ENCODE assay signal across 8 cellular contexts in genomic region chr11:2992234-2992999, GRCh38. TPM values are rescaled to one million over a fixed set of nuclear protein-coding genes. Genes with fewer than 3 reads are reported as not detected.
A peak's percentile ranks its signal among the peaks of the same experiment; 100 is the strongest.
DNase-seq lines count a peak whose midpoint lies in the region; FAIRE-seq and TF ChIP-seq lines count a peak whose summit lies in the region.

Gene NAP1L4, minus strand, starts transcription at chr11:2992329. Its CDS starts 13,109 bp downstream, at chr11:2979220.

- H3K36me3 ChIP-seq in neutrophil: no peaks in the 10 kb centered on the region

- in situ Hi-C loops in SK-MEL-5 (cut with HindIII; ENCODE audit: low pct_unique_long_range_greater_than_20kb, low sequenced_read_pairs): no loop called here

- peak within 1 kb of the TSS; percentile 96 for H3K27ac ChIP-seq in neutrophil
- H3K27ac ChIP-seq in substantia nigra (ENCODE audit: low read depth, low read length, poor library complexity, severe bottlenecking): peak within 1 kb of the TSS; percentile 76

- TF ChIP-seq CTCF in neutrophil (IDR thresholded peaks at IDR 0.05): peak; percentile 4

- no peak for FAIRE-seq in frontal cortex (lab: Jason Lieb, UNC)

- H3K4me1 ChIP-seq in neutrophil (ENCODE audit: control insufficient read depth in 1 of 2, insufficient read depth in 1 of 2, low read depth in 1 of 2, low read length in 1 of 2): peaks cover 47 to 49% of the 10 kb centered on the region in 2 experiments

- CTCF ChIA-PET in HEK293T (lab: Yijun Ruan, JAX): no interaction called here

- peak within 1 kb of the TSS; percentile 67 to 85 for H3K4me3 ChIP-seq in neutrophil (ENCODE audit: low read depth in 1 of 2, low read length in 1 of 2)

- H3K27me3 ChIP-seq in neutrophil: no peaks in the 10 kb centered on the region

- no peaks in the 10 kb centered on the region for H3K9me3 ChIP-seq in neutrophil

- DNase-seq in GF-D8 (lab: John Stamatoyannopoulos, UW) (peak; percentile 65), HEK293T (ENCODE audit: extremely low spot score) (peak; percentile 96), MV-4-11 (lab: John Stamatoyannopoulos, UW) (peak; percentile 95), SK-MEL-5 (ENCODE audit: low read depth, low spot score) (peak; percentile 97), frontal cortex (ENCODE audit: low spot score in 2 of 2) (peak; percentile 95 to 97), substantia nigra (lab: John Stamatoyannopoulos, UW) (peak; percentile 72 to 98 (median 93))
- peak; percentile 97 for DNase-seq in activated naive CD4-positive, alpha-beta T cell treated with Interleukin-2 at 50 U/mL for 16 hours

- POLR2A ChIA-PET in HEK293T (lab: Yijun Ruan, JAX): interaction anchor here (0.6 to 5.2 kb wide), 17 partner anchors 9 to 387 kb away, joined by 3 to 44 read pairs (median 4); partner anchors contain the start of genes CARS1 and ZNF195

TF ChIP-seq in HEK293T, 16 proteins besides CTCF, POLR2A, EP300 and RAD21:
- TF ChIP-seq FOXK2 (IDR thresholded peaks at IDR 0.05) (no peak), SUZ12 (IDR thresholded peaks at IDR 0.05) (no peak), BHLHE40 (IDR thresholded peaks at IDR 0.05; ENCODE audit: borderline replicate concordance) (no peak), HDGF (IDR thresholded peaks at IDR 0.05; ENCODE audit: borderline replicate concordance) (no peak), CTBP1 (IDR thresholded peaks at IDR 0.05; ENCODE audit: borderline replicate concordance) (no peak), L3MBTL2 (conservative IDR thresholded peaks at IDR 0.05) (peak; percentile 57), ELF4 (IDR thresholded peaks at IDR 0.05) (peak; percentile 20; the same call in 1 of the 2 replicates), TARDBP (IDR thresholded peaks at IDR 0.05) (no peak), LEF1 (IDR thresholded peaks at IDR 0.05; ENCODE audit: borderline replicate concordance) (no peak), FOXA1 (IDR thresholded peaks at IDR 0.05) (no peak)

RNA-seq across cellular contexts. Expression of gene NAP1L4, which starts in this region (rescaled TPM):
- 203 and 212 TPM in 2 replicates for total RNA-seq in SK-MEL-5 (2014; rRNA removed; shearing (Covaris generic))
- polyA plus RNA-seq in SK-MEL-5 (2015; cell fraction: cytosol; rRNA removed): 228 and 284 TPM in 2 replicates
- 297 and 335 TPM in 2 replicates for polyA plus RNA-seq in SK-MEL-5 (2015; cell fraction: nucleus; rRNA removed)
- total RNA-seq in frontal cortex: 245 TPM

Comparison
In these comparisons a context has a peak if more than half of its experiments do, and no peak if none do; other contexts are left out.
1. Peak in every context shown above with its lines: DNase-seq, H3K4me3 ChIP-seq and H3K27ac ChIP-seq.